Comparison of ENCODE assay signal across 8 cellular contexts in the genomic region with DNA sequence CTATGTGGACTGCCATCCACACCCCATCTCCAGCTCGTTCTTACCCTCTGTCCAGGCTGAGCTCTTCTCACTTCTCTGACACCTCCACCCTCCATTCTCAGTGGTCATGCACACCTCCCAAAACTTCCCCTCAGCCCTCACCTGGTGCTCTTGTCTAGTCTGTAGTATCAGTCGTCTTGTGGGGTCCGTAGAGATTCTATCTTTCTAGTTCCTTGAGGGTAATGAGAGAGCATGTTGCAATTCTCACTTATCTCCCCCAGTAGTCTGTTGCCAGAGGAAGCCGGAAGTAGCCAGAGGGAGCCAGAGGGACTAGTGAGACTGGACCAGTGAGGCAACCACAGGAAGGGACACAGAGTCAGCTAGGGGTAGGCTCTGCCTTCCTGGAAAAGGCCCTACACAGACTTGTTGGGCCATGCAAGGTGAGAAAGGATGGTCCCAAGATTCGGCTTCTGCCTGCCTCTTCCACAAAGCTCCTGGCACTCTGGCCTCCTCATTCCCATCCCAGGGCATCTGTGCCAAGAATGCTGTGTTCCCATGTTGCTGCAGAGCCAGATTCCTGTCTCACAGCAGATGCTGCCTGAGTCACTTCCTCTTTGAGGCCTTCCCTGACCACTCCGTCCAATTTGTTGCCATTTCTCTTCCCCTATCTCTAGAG. TPM values are rescaled to one million over a fixed set of nuclear protein-coding genes. Genes with fewer than 3 reads are reported as not detected.
A peak's percentile ranks its signal among the peaks of the same experiment; 100 is the strongest.
DNase-seq lines count a peak whose midpoint lies in the region; ATAC-seq and TF ChIP-seq lines count a peak whose summit lies in the region.

No MANE protein-coding gene starts in this region.

- TF ChIP-seq POLR2A in body of pancreas (IDR thresholded peaks at IDR 0.05), result no peak

- no peaks in the 10 kb centered on the region for H3K4me1 ChIP-seq in body of pancreas

- CTCF ChIA-PET in BJ (lab: Yijun Ruan, JAX), result interaction anchor here (0.7 kb wide), 1 partner anchor 9 kb away, joined by 3 read pairs; no protein-coding TSS in a partner anchor

- ATAC-seq in body of pancreas (peak; percentile 27), HG02642 (IDR thresholded peaks at IDR 0.05; ENCODE audit: poor library complexity, unreplicated experiment) (no peak), HG03520 (IDR thresholded peaks at IDR 0.05; ENCODE audit: unreplicated experiment) (no peak)

- no peaks in the 10 kb centered on the region for H3K9me3 ChIP-seq in body of pancreas

- no peaks in the 10 kb centered on the region for H3K27me3 ChIP-seq in BJ (ENCODE audit: control insufficient read depth, insufficient read depth, low read length)
- no peaks in the 10 kb centered on the region for H3K27me3 ChIP-seq in body of pancreas

- in situ Hi-C loops in KBM-7 (cut with MboI; ENCODE audit: low pct_unique_long_range_greater_than_20kb, low sequenced_read_pairs), result no loop called here

- peak; percentile 34; the same call in 1 of the 2 replicates for TF ChIP-seq CTCF in BJ (IDR thresholded peaks at IDR 0.05; ENCODE audit: insufficient read depth, low read depth, low read length)
- TF ChIP-seq CTCF in body of pancreas (IDR thresholded peaks at IDR 0.05), result no peak

- intact Hi-C loops in body of pancreas (cut with DNase I), result no loop called here

- WGBS in body of pancreas, 2 donors, result 71 to 75% methylated on average over 6 of the region's 6 CpGs

- peak; percentile 49 for DNase-seq in BJ (ENCODE audit: low read depth)
- DNase-seq in KBM-7, result peak; percentile 32
- DNase-seq in body of pancreas, result peak in 1 of 4 donors; percentile 36
- DNase-seq in lung microvascular endothelial cell (ENCODE audit: low read depth in 2 of 2), result peak; percentile 91 to 93
- DNase-seq in NCI-H1436 treated with DMSO at 0.1 percent for 48 hours (lab: John Stamatoyannopoulos, UW), result no peak
- DNase-seq in NCI-H82 (lab: John Stamatoyannopoulos, UW), result no peak

- H3K27ac ChIP-seq in body of pancreas, result no peak overlapping the region

- POLR2A ChIA-PET in BJ (lab: Charles Lee), result no interaction called here

- H3K4me3 ChIP-seq in BJ (ENCODE audit: low read depth, low read length) (no peak overlapping the region), body of pancreas (no peak overlapping the region)

- no peaks in the 10 kb centered on the region for H3K36me3 ChIP-seq in BJ (ENCODE audit: control insufficient read depth, insufficient read depth, low read length)
- no peaks in the 10 kb centered on the region for H3K36me3 ChIP-seq in body of pancreas (replicated peaks in 1 of 2; ENCODE audit: insufficient read depth in 1 of 2, low read depth in 2 of 2)

RNA-seq across cellular contexts. Expression of a gene that starts 50.6 kb away (rescaled TPM):
- 30.3 and 30.4 TPM in 2 replicates for polyA plus RNA-seq in BJ (2011; rRNA removed)
- 92.9 and 144 TPM in 2 replicates for polyA minus RNA-seq in BJ (2011; rRNA and poly(A)+ RNA removed)
- total RNA-seq in body of pancreas, result 1 to 10 TPM; 6.2 to 9.2 TPM
- 18.7 and 23.0 TPM in 2 replicates for total RNA-seq in lung microvascular endothelial cell

Comparison
In these comparisons a context has a peak if more than half of its experiments do, and no peak if none do; other contexts are left out.
1. DNase-seq: peak in BJ (single experiment), KBM-7 (single experiment) and lung microvascular endothelial cell (2 of 2); none in NCI-H1436 treated with DMSO at 0.1 percent for 48 hours (single experiment) and NCI-H82 (single experiment).